In genomic region chr16:75224683-75225082, GRCh38 we compare ENCODE assay signal across 21 cellular contexts. TPM values are rescaled to one million over a fixed set of nuclear protein-coding genes. Genes with fewer than 3 reads are reported as not detected.
"Had no signal": no experiment of that assay in that cellular context is flagged by ENCODE, and none has a peak within 500 bp of the region (broad histone marks: within the 10 kb centered on the region; RNA-seq: fewer than 3 reads in every experiment).

No MANE protein-coding gene starts in this region.

- H3K27me3 ChIP-seq: colonic mucosa, tibial artery, vagina had no signal

- H3K9me3 ChIP-seq: colonic mucosa, gastroesophageal sphincter, tibial artery, vagina had no signal

- H3K27ac ChIP-seq: colonic mucosa, epithelial cell of prostate, gastroesophageal sphincter, tibial artery, vagina had no signal

- H3K4me1 ChIP-seq: colonic mucosa, gastroesophageal sphincter had no signal

- H3K4me3 ChIP-seq: colonic mucosa, gastroesophageal sphincter, tibial artery, vagina had no signal

- ATAC-seq: activated CD8-positive, alpha-beta memory T cell treated with anti-CD3 and anti-CD28 coated beads, Interleukin-2, amount 10 ng/mL, durations not matched to agents 7 days and 5 days; activated naive CD4-positive, alpha-beta T cell treated with anti-CD3 and anti-CD28 coated beads, Interleukin-2, amount 50 U/mL, for 72 hours; natural killer cell; T-cell had no signal

- DNase-seq: activated CD4-positive, alpha-beta T cell treated with anti-CD3 and anti-CD28 coated beads for 1 hour; activated CD4-positive, alpha-beta T cell treated with anti-CD3 and anti-CD28 coated beads, Interleukin-2, amount 50 U/mL, for 48 hours; activated CD8-positive, alpha-beta memory T cell treated with anti-CD3 and anti-CD28 coated beads, Interleukin-2, amount 10 ng/mL, durations not matched to agents 7 days and 5 days; activated effector memory CD4-positive, alpha-beta T cell treated with Interleukin-2 at 50 U/mL for 16 hours; activated T-cell treated with anti-CD3 and anti-CD28 coated beads, Interleukin-2, amount 50 U/mL, for 24 hours; amniotic stem cell; colonic mucosa; effector memory CD4-positive, alpha-beta T cell; hippocampal formation; natural killer cell; occipital lobe; small intestine; T-cell; T1000 had no signal

RNA-seq across cellular contexts. Expression of gene CTRB1, which starts 5.9 kb away (rescaled TPM):
- total RNA-seq: activated CD8-positive, alpha-beta memory T cell treated with anti-CD3 and anti-CD28 coated beads, Interleukin-2, amount 10 ng/mL, durations not matched to agents 7 days and 5 days; activated naive CD4-positive, alpha-beta T cell treated with anti-CD3 and anti-CD28 coated beads, Interleukin-2, amount 50 U/mL, for 72 hours; bronchial epithelial cell; gastroesophageal sphincter; lung microvascular endothelial cell; natural killer cell; occipital lobe; vagina had no signal

RNA-seq across cellular contexts. Expression of gene CTRB2, which starts 17.7 kb away (rescaled TPM):
- total RNA-seq: activated CD8-positive, alpha-beta memory T cell treated with anti-CD3 and anti-CD28 coated beads, Interleukin-2, amount 10 ng/mL, durations not matched to agents 7 days and 5 days; activated naive CD4-positive, alpha-beta T cell treated with anti-CD3 and anti-CD28 coated beads, Interleukin-2, amount 50 U/mL, for 72 hours; bronchial epithelial cell; gastroesophageal sphincter; lung microvascular endothelial cell; natural killer cell; occipital lobe; vagina had no signal

RNA-seq across cellular contexts. Expression of gene BCAR1, which starts 26.7 kb away (rescaled TPM):
- total RNA-seq: natural killer cell had no signal
